ENCODE assay signal across 11 cellular contexts in genomic region chr20:51749674-51750036, GRCh38. TPM values are rescaled to one million over a fixed set of nuclear protein-coding genes. Genes with fewer than 3 reads are reported as not detected.
A peak's percentile ranks its signal among the peaks of the same experiment; 100 is the strongest.
DNase-seq lines count a peak whose midpoint lies in the region; ATAC-seq and TF ChIP-seq lines count a peak whose summit lies in the region.
"Had no signal": no experiment of that assay in that cellular context is flagged by ENCODE, and none has a peak within 500 bp of the region (broad histone marks: within the 10 kb centered on the region; RNA-seq: fewer than 3 reads in every experiment).

No MANE protein-coding gene starts in this region.

- intact Hi-C loops in adrenal gland (cut with DNase I), result no loop called here
- intact Hi-C loops in left cardiac atrium (cut with DNase I), result no loop called here
- intact Hi-C loops in CD4-positive, alpha-beta memory T cell (cut with micrococcal nuclease), result no loop called here

- whole genome bisulfite sequencing in adrenal gland, 4 donors, result 8 to 17% (median 13%) methylated on average over 1 of the region's 1 CpG

- H3K27me3 Mint-ChIP-seq in activated CD4-positive, alpha-beta T cell treated with anti-CD3 and anti-CD28 coated beads, Interleukin-2, amount 10 ng/mL, durations not matched to agents 7 days and 5 days, result no peaks in the 10 kb centered on the region
- peaks cover 5 to 9% of the 10 kb centered on the region in 2 donors for H3K27me3 Mint-ChIP-seq in CD4-positive, alpha-beta memory T cell

- CTCF ChIA-PET in activated CD4-positive, alpha-beta T cell treated with anti-CD3 and anti-CD28 coated beads, Interleukin-2, amount 10 ng/mL, durations not matched to agents 7 days and 5 days (lab: Charles Lee), result no interaction called here
- CTCF ChIA-PET in CD4-positive, alpha-beta memory T cell (lab: Charles Lee; ENCODE audit: partially characterized antibody), result no interaction called here

- no peaks in the 10 kb centered on the region for H3K9me3 ChIP-seq in adrenal gland (replicated peaks in 1 of 3)
- peaks cover 0 to 3% (median 0%) of the 10 kb centered on the region in 5 donors for H3K9me3 ChIP-seq in subcutaneous abdominal adipose tissue (ENCODE audit: control insufficient read depth in 5 of 5, low read length in 5 of 5)
- H3K9me3 ChIP-seq in CD4-positive, alpha-beta memory T cell (ENCODE audit: control insufficient read depth in 1 of 2, low read length in 2 of 2), result no peaks in the 10 kb centered on the region
- H3K9me3 ChIP-seq: lower lobe of right lung had no signal

- no peaks in the 10 kb centered on the region for H3K36me3 Mint-ChIP-seq in activated CD4-positive, alpha-beta T cell treated with anti-CD3 and anti-CD28 coated beads, Interleukin-2, amount 10 ng/mL, durations not matched to agents 7 days and 5 days (ENCODE audit: low read depth)
- H3K36me3 Mint-ChIP-seq in CD4-positive, alpha-beta memory T cell, result no peaks in the 10 kb centered on the region

- no peaks in the 10 kb centered on the region for H3K9me3 Mint-ChIP-seq in activated CD4-positive, alpha-beta T cell treated with anti-CD3 and anti-CD28 coated beads, Interleukin-2, amount 10 ng/mL, durations not matched to agents 7 days and 5 days
- peaks cover 0 to 4% (median 0%) of the 10 kb centered on the region in 8 donors for H3K9me3 Mint-ChIP-seq in CD4-positive, alpha-beta memory T cell

- peak overlapping the region in 2 of 5 donors; percentile 57 to 75 for H3K9ac ChIP-seq in subcutaneous abdominal adipose tissue (ENCODE audit: low read length in 5 of 5)

- no peak for TF ChIP-seq POLR2A in adrenal gland (IDR thresholded peaks at IDR 0.05)

- H3K27ac ChIP-seq in adrenal gland (peak overlapping the region in 3 of 5 donors; percentile 29 to 88 (median 68)), subcutaneous abdominal adipose tissue (ENCODE audit: low read depth, low read length) (peak overlapping the region; percentile 96)
- no peak overlapping the region for H3K27ac ChIP-seq in CD4-positive, alpha-beta memory T cell (ENCODE audit: low read depth, low read length)
- H3K27ac ChIP-seq: lower lobe of right lung had no signal

- no peaks in the 10 kb centered on the region for H3K27me3 ChIP-seq in adrenal gland
- no peaks in the 10 kb centered on the region for H3K27me3 ChIP-seq in subcutaneous abdominal adipose tissue (ENCODE audit: control insufficient read depth in 5 of 5, insufficient read depth in 4 of 5, low read length in 5 of 5)
- no peaks in the 10 kb centered on the region for H3K27me3 ChIP-seq in CD4-positive, alpha-beta memory T cell (ENCODE audit: insufficient read depth, low read length)

- H3K4me1 ChIP-seq in adrenal gland (replicated peaks in 1 of 2), result peaks cover 20 to 21% of the 10 kb centered on the region in 2 donors
- peaks cover 9 to 27% (median 25%) of the 10 kb centered on the region in 5 donors for H3K4me1 ChIP-seq in subcutaneous abdominal adipose tissue (ENCODE audit: control insufficient read depth in 5 of 5, insufficient read depth in 5 of 5, low read length in 5 of 5)
- no peaks in the 10 kb centered on the region for H3K4me1 ChIP-seq in CD4-positive, alpha-beta memory T cell (ENCODE audit: insufficient read depth, low read length)

- POLR2A ChIA-PET in activated CD4-positive, alpha-beta T cell treated with anti-CD3 and anti-CD28 coated beads, Interleukin-2, amount 10 ng/mL, durations not matched to agents 7 days and 5 days (lab: Charles Lee), result no interaction called here
- POLR2A ChIA-PET in CD4-positive, alpha-beta memory T cell (lab: Charles Lee; ENCODE audit: partially characterized antibody), result no interaction called here

- no peak overlapping the region for H3K4me3 Mint-ChIP-seq in activated CD4-positive, alpha-beta T cell treated with anti-CD3 and anti-CD28 coated beads, Interleukin-2, amount 10 ng/mL, durations not matched to agents 7 days and 5 days
- no peak overlapping the region for H3K4me3 Mint-ChIP-seq in CD4-positive, alpha-beta memory T cell

- H3K36me3 ChIP-seq in adrenal gland (replicated peaks in 1 of 2) (no peaks in the 10 kb centered on the region), subcutaneous abdominal adipose tissue (ENCODE audit: control insufficient read depth in 5 of 5, insufficient read depth in 5 of 5, low read length in 5 of 5) (no peaks in the 10 kb centered on the region)
- H3K36me3 ChIP-seq in CD4-positive, alpha-beta memory T cell (ENCODE audit: insufficient read depth, low read length), result no peaks in the 10 kb centered on the region
- H3K36me3 ChIP-seq: lower lobe of right lung had no signal

- peak; percentile 9 to 80 for ATAC-seq in left cardiac atrium

- DNase-seq in HT1080 (ENCODE audit: low read depth), result peak; percentile 70
- DNase-seq in adrenal gland, result peak in 3 of 7 donors; percentile 30 to 56 (median 31)
- DNase-seq in left cardiac atrium, result no peak
- DNase-seq in activated CD4-positive, alpha-beta T cell treated with anti-CD3 and anti-CD28 coated beads, Interleukin-2, amount 10 ng/mL, durations not matched to agents 7 days and 5 days, result no peak
- DNase-seq in CD4-positive, alpha-beta memory T cell, result no peak
- DNase-seq in NOMO-1 (lab: John Stamatoyannopoulos, UW; ENCODE audit: unreplicated experiment in 2 of 2), result no peak
- no peak for DNase-seq in stimulated activated CD8-positive, alpha-beta memory T cell treated with anti-CD3 and anti-CD28 coated beads, Interleukin-4, amount 100 ng/mL, for 48 hours
- DNase-seq: effector CD8-positive, alpha-beta T cell; SIG-M5 had no signal

- H3K27ac Mint-ChIP-seq in activated CD4-positive, alpha-beta T cell treated with anti-CD3 and anti-CD28 coated beads, Interleukin-2, amount 10 ng/mL, durations not matched to agents 7 days and 5 days, result no peak overlapping the region
- H3K27ac Mint-ChIP-seq in CD4-positive, alpha-beta memory T cell, result peak overlapping the region in 1 of 7 donors; percentile 74

- no peak overlapping the region for H3K4me3 ChIP-seq in adrenal gland
- H3K4me3 ChIP-seq in subcutaneous abdominal adipose tissue (ENCODE audit: low read depth in 1 of 5, low read length in 5 of 5), result no peak overlapping the region
- no peak overlapping the region for H3K4me3 ChIP-seq in CD4-positive, alpha-beta memory T cell (ENCODE audit: low read length in 2 of 2)
- H3K4me3 ChIP-seq: lower lobe of right lung had no signal

- TF ChIP-seq CTCF in adrenal gland (IDR thresholded peaks at IDR 0.05), result no peak

- H3K4me1 Mint-ChIP-seq in activated CD4-positive, alpha-beta T cell treated with anti-CD3 and anti-CD28 coated beads, Interleukin-2, amount 10 ng/mL, durations not matched to agents 7 days and 5 days, result peaks cover 3% of the 10 kb centered on the region
- H3K4me1 Mint-ChIP-seq in CD4-positive, alpha-beta memory T cell, result no peaks in the 10 kb centered on the region

RNA-seq across cellular contexts. Expression of gene ATP9A, which starts 18.5 kb away (rescaled TPM):
- 2.4 and 3.0 TPM in 2 replicates for total RNA-seq in HT1080 (2014; rRNA removed; shearing (Covaris generic))
- 3.7 and 5.1 TPM in 2 replicates for polyA plus RNA-seq in HT1080 (2015; cell fraction: cytosol; rRNA removed)
- 6.7 and 7.1 TPM in 2 replicates for polyA plus RNA-seq in HT1080 (2015; cell fraction: nucleus; rRNA removed)
- 10 to 100 TPM; 13.6 to 34.5 (median 18.3) TPM for total RNA-seq in adrenal gland
- 10 to 100 TPM in 1 of 3 donors, 1 to 10 TPM in 2; 3.7 to 13.2 (median 3.9) TPM for polyA plus RNA-seq in adrenal gland
- 10 to 100 TPM; 27.6 to 28.0 TPM for total RNA-seq in left cardiac atrium
- under 1 TPM; 0.21 to 0.50 TPM for total RNA-seq in activated CD4-positive, alpha-beta T cell treated with anti-CD3 and anti-CD28 coated beads, Interleukin-2, amount 10 ng/mL, durations not matched to agents 7 days and 5 days
- 1 to 10 TPM in 1 of 2 experiments, under 1 TPM in 1; 0.47 to 1.0 TPM for total RNA-seq in CD4-positive, alpha-beta memory T cell
- polyA plus RNA-seq in CD4-positive, alpha-beta memory T cell, result under 1 TPM; 0.14 to 0.18 TPM

RNA-seq across cellular contexts. Expression of gene SALL4, which starts 52.7 kb away (rescaled TPM):
- total RNA-seq in HT1080 (2014; rRNA removed; shearing (Covaris generic)), result not detected in 2 replicates
- polyA plus RNA-seq in HT1080 (2015; cell fraction: cytosol; rRNA removed), result 0.23 and 0.28 TPM in 2 replicates
- polyA plus RNA-seq in HT1080 (2015; cell fraction: nucleus; rRNA removed), result 1.2 TPM in 2 replicates
- under 1 TPM in 7 of 8 donors, not detected in 1; 0.07 to 0.57 (median 0.34) TPM for total RNA-seq in adrenal gland
- 1 to 10 TPM in 1 of 3 donors, under 1 TPM in 2; 0.16 to 1.3 (median 0.81) TPM for polyA plus RNA-seq in adrenal gland
- under 1 TPM; 0.09 to 0.13 TPM for total RNA-seq in left cardiac atrium
- total RNA-seq in activated CD4-positive, alpha-beta T cell treated with anti-CD3 and anti-CD28 coated beads, Interleukin-2, amount 10 ng/mL, durations not matched to agents 7 days and 5 days, result under 1 TPM in 1 of 2 experiments, not detected in 1; 0.17 TPM
- under 1 TPM in 1 of 2 experiments, not detected in 1; 0.08 TPM for total RNA-seq in CD4-positive, alpha-beta memory T cell
- polyA plus RNA-seq in CD4-positive, alpha-beta memory T cell, result not detected
